In genomic region chrX:79506001-79506400, GRCh38 we compare ENCODE assay signal across 30 cellular contexts.
"Had no signal": no experiment of that assay in that cellular context is flagged by ENCODE, and none has a peak within 500 bp of the region (broad histone marks: within the 10 kb centered on the region; RNA-seq: fewer than 3 reads in every experiment).

No MANE protein-coding gene starts in this region.

- H3K4me3 ChIP-seq: adrenal gland, body of pancreas, cardiac muscle cell, colonic mucosa had no signal

- H3K4me1 ChIP-seq: adrenal gland, body of pancreas, colonic mucosa had no signal

- H3K36me3 ChIP-seq: adrenal gland, cardiac muscle cell, colonic mucosa had no signal

- ATAC-seq: activated CD4-positive, alpha-beta T cell treated with anti-CD3 and anti-CD28 coated beads for 36 hours; activated CD8-positive, alpha-beta memory T cell treated with anti-CD3 and anti-CD28 coated beads, Interleukin-2, amount 10 ng/mL, durations not matched to agents 7 days and 5 days; activated CD8-positive, alpha-beta T cell treated with anti-CD3 and anti-CD28 coated beads, Interleukin-2, amount 10 ng/mL, durations not matched to agents 7 days and 5 days; activated naive CD8-positive, alpha-beta T cell treated with anti-CD3 and anti-CD28 coated beads, Interleukin-2, amount 50 U/mL, for 24 hours; body of pancreas; esophagus mucosa had no signal

- FAIRE-seq: endometrium, endothelial cell of umbilical vein, frontal cortex had no signal

- H3K27me3 ChIP-seq: body of pancreas, cardiac muscle cell, colonic mucosa had no signal

- H3K27ac ChIP-seq: adrenal gland, body of pancreas, cardiac muscle cell, colonic mucosa had no signal

- DNase-seq: activated CD4-positive, alpha-beta memory T cell treated with anti-CD3 and anti-CD28 coated beads for 36 hours; activated CD4-positive, alpha-beta T cell treated with anti-CD3 and anti-CD28 coated beads for 36 hours; activated CD4-positive, alpha-beta T cell treated with anti-CD3 and anti-CD28 coated beads, Interleukin-2, amount 10 ng/mL, durations not matched to agents 24 days and 14 days; activated CD4-positive, CD25-positive, alpha-beta regulatory T cell; activated CD4-positive, CD25-positive, alpha-beta regulatory T cell treated with anti-CD3 and anti-CD28 coated beads, Interleukin-2, amount 50 U/mL, for 72 hours; activated CD8-positive, alpha-beta memory T cell treated with anti-CD3 and anti-CD28 coated beads, Interleukin-2, amount 10 ng/mL, durations not matched to agents 7 days and 5 days; activated CD8-positive, alpha-beta memory T cell treated with anti-CD3 and anti-CD28 coated beads, Interleukin-2, amount 50 U/mL, for 4 hours; activated CD8-positive, alpha-beta T cell treated with anti-CD3 and anti-CD28 coated beads, Interleukin-2, amount 10 ng/mL, durations not matched to agents 7 days and 5 days; activated effector memory CD4-positive, alpha-beta T cell treated with anti-CD3 and anti-CD28 coated beads, Interleukin-2, amount 50 U/mL, for 16 hours; activated naive CD4-positive, alpha-beta T cell treated with anti-CD3 and anti-CD28 coated beads for 36 hours; activated naive CD8-positive, alpha-beta T cell treated with anti-CD3 and anti-CD28 coated beads for 36 hours; activated naive CD8-positive, alpha-beta T cell treated with anti-CD3 and anti-CD28 coated beads, Interleukin-2, amount 50 U/mL, for 24 hours; activated T-cell treated with anti-CD3 and anti-CD28 coated beads, Interleukin-2, amount 50 U/mL, for 1 hour; activated T-cell treated with anti-CD3 and anti-CD28 coated beads, Interleukin-2, amount 50 U/mL, for 48 hours; adrenal gland; amygdala; aorta; body of pancreas; central memory CD4-positive, alpha-beta T cell; cerebellar nuclear complex; colonic mucosa; effector CD8-positive, alpha-beta T cell; foreskin fibroblast; head of caudate nucleus; T-helper 2 cell had no signal

- H3K9me3 ChIP-seq: adrenal gland, body of pancreas, colonic mucosa had no signal
